Comparison of ENCODE assay signal across 8 cellular contexts in genomic region chr10:70233109-70233938, GRCh38. TPM values are rescaled to one million over a fixed set of nuclear protein-coding genes. Genes with fewer than 3 reads are reported as not detected.
A peak's percentile ranks its signal among the peaks of the same experiment; 100 is the strongest.
DNase-seq lines count a peak whose midpoint lies in the region; ATAC-seq and TF ChIP-seq lines count a peak whose summit lies in the region.

PPA1 (minus strand) TSS chr10:70233429; CDS start chr10:70233327, 102 bp downstream.

- peak within 1 kb of the TSS; percentile 90 to 95 for H3K4me3 ChIP-seq in left lung

- H3K27ac ChIP-seq in left lung: peak within 1 kb of the TSS; percentile 88 to 90

- intact Hi-C loops in left lung (cut with DNase I): no loop called here

- no peaks in the 10 kb centered on the region for H3K9me3 ChIP-seq in left lung

- no peaks in the 10 kb centered on the region for H3K27me3 ChIP-seq in left lung

- peaks cover 16 to 49% of the 10 kb centered on the region in 2 donors for H3K4me1 ChIP-seq in left lung

- no peak for TF ChIP-seq CTCF in left lung (IDR thresholded peaks at IDR 0.05)

- DNase-seq in C1 segment of cervical spinal cord (lab: John Stamatoyannopoulos, UW) (peak; percentile 75 to 100 (median 95)), NCI-H69 (lab: John Stamatoyannopoulos, UW) (peak; percentile 96), dedifferentiated amniotic fluid mesenchymal stem cell (ENCODE audit: extremely low spot score) (peak; percentile 94), left lung (peak; percentile 99 to 100)
- DNase-seq in activated CD4-positive, alpha-beta T cell treated with anti-CD3 and anti-CD28 coated beads, Interleukin-2, amount 50 U/mL, for 1 hour: peak; percentile 99
- DNase-seq in stimulated activated CD4-positive, alpha-beta T cell treated with anti-CD3 and anti-CD28 coated beads, Interleukin-2, amount 100 ng/mL, for 48 hours: peak; percentile 98 to 99

- H3K36me3 ChIP-seq in left lung: peaks cover 0 to 16% of the 10 kb centered on the region in 2 donors

- peak; percentile 80 for ATAC-seq in GM19328 (IDR thresholded peaks at IDR 0.05; ENCODE audit: unreplicated experiment)
- ATAC-seq in HG03520 (IDR thresholded peaks at IDR 0.05; ENCODE audit: unreplicated experiment): peak; percentile 77
- ATAC-seq in left lung: peak; percentile 97

RNA-seq across cellular contexts. Expression of gene PPA1, which starts in this region (rescaled TPM):
- total RNA-seq in left lung: 100 to 1,000 TPM; 223 to 231 TPM

Comparison
In these comparisons a context has a peak if more than half of its experiments do, and no peak if none do; other contexts are left out.
1. Peak in every context shown above with its lines: DNase-seq, ATAC-seq, H3K4me3 ChIP-seq and H3K27ac ChIP-seq.